Comparison of ENCODE assay signal across 1 cellular context in the genomic region with DNA sequence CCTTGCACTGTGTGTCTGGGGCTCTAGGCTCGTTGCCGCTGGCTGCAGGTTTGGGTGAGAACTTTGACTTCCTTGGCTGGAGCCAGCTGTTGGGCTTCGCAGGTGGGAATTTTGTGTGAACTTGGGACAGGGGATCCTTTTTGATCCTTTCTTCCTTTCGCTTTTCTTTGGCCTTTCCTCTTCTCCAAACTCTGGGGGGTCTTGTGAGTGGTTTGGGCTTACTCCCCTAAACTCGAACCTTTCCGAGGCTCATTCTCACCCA.
TF ChIP-seq lines count a peak whose summit lies in the region.

No MANE protein-coding gene starts in this region.

TF ChIP-seq in K562, 482 proteins besides CTCF, POLR2A, EP300 and RAD21 (continued from another document):
- TF ChIP-seq, protein P1, sequence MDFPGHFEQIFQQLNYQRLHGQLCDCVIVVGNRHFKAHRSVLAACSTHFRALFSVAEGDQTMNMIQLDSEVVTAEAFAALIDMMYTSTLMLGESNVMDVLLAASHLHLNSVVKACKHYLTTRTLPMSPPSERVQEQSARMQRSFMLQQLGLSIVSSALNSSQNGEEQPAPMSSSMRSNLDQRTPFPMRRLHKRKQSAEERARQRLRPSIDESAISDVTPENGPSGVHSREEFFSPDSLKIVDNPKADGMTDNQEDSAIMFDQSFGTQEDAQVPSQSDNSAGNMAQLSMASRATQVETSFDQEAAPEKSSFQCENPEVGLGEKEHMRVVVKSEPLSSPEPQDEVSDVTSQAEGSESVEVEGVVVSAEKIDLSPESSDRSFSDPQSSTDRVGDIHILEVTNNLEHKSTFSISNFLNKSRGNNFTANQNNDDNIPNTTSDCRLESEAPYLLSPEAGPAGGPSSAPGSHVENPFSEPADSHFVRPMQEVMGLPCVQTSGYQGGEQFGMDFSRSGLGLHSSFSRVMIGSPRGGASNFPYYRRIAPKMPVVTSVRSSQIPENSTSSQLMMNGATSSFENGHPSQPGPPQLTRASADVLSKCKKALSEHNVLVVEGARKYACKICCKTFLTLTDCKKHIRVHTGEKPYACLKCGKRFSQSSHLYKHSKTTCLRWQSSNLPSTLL (IDR thresholded peaks at IDR 0.05), result no peak
- no peak for TF ChIP-seq CBFA2T2 (conservative IDR thresholded peaks at IDR 0.05)
- no peak for TF ChIP-seq RBM17 (IDR thresholded peaks at IDR 0.05; ENCODE audit: borderline replicate concordance, low read depth, low read length)
- no peak for TF ChIP-seq ZBTB17 (CRISPR knock-in tag; IDR thresholded peaks at IDR 0.05)
- TF ChIP-seq, protein P2, sequence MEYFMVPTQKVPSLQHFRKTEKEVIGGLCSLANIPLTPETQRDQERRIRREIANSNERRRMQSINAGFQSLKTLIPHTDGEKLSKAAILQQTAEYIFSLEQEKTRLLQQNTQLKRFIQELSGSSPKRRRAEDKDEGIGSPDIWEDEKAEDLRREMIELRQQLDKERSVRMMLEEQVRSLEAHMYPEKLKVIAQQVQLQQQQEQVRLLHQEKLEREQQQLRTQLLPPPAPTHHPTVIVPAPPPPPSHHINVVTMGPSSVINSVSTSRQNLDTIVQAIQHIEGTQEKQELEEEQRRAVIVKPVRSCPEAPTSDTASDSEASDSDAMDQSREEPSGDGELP (CRISPR knock-in tag; IDR thresholded peaks at IDR 0.05; ENCODE audit: borderline replicate concordance), result peak; percentile 42; the same call in 1 of the 2 replicates
- no peak for TF ChIP-seq MAFK (IDR thresholded peaks at IDR 0.05; ENCODE audit: low read length)
- no peak for TF ChIP-seq BRCA1 (IDR thresholded peaks at IDR 0.05)
- 0 out of 2 replicates have a peak, but pooled peaks have one; percentile 28 for TF ChIP-seq BRCA1 (CRISPR knock-in tag; IDR thresholded peaks at IDR 0.05)
- no peak for TF ChIP-seq BCOR (IDR thresholded peaks at IDR 0.05)
- TF ChIP-seq TAF1 (IDR thresholded peaks at IDR 0.05; ENCODE audit: control insufficient read depth, extremely low read depth, insufficient read depth, low read length, severe bottlenecking), result no peak
- no peak for TF ChIP-seq BDP1 (IDR thresholded peaks at IDR 0.05; ENCODE audit: insufficient read depth, insufficient read length)
- TF ChIP-seq, protein P3, sequence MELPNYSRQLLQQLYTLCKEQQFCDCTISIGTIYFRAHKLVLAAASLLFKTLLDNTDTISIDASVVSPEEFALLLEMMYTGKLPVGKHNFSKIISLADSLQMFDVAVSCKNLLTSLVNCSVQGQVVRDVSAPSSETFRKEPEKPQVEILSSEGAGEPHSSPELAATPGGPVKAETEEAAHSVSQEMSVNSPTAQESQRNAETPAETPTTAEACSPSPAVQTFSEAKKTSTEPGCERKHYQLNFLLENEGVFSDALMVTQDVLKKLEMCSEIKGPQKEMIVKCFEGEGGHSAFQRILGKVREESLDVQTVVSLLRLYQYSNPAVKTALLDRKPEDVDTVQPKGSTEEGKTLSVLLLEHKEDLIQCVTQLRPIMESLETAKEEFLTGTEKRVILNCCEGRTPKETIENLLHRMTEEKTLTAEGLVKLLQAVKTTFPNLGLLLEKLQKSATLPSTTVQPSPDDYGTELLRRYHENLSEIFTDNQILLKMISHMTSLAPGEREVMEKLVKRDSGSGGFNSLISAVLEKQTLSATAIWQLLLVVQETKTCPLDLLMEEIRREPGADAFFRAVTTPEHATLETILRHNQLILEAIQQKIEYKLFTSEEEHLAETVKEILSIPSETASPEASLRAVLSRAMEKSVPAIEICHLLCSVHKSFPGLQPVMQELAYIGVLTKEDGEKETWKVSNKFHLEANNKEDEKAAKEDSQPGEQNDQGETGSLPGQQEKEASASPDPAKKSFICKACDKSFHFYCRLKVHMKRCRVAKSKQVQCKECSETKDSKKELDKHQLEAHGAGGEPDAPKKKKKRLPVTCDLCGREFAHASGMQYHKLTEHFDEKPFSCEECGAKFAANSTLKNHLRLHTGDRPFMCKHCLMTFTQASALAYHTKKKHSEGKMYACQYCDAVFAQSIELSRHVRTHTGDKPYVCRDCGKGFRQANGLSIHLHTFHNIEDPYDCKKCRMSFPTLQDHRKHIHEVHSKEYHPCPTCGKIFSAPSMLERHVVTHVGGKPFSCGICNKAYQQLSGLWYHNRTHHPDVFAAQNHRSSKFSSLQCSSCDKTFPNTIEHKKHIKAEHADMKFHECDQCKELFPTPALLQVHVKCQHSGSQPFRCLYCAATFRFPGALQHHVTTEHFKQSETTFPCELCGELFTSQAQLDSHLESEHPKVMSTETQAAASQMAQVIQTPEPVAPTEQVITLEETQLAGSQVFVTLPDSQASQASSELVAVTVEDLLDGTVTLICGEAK (IDR thresholded peaks at IDR 0.05), result no peak
- TF ChIP-seq, protein P3 (CRISPR knock-in tag; IDR thresholded peaks at IDR 0.05), result 0 out of 2 replicates have a peak, but pooled peaks have one; percentile 2
- TF ChIP-seq DACH1 (IDR thresholded peaks at IDR 0.05; ENCODE audit: partially characterized antibody), result peak; percentile 21
- TF ChIP-seq, protein P4, sequence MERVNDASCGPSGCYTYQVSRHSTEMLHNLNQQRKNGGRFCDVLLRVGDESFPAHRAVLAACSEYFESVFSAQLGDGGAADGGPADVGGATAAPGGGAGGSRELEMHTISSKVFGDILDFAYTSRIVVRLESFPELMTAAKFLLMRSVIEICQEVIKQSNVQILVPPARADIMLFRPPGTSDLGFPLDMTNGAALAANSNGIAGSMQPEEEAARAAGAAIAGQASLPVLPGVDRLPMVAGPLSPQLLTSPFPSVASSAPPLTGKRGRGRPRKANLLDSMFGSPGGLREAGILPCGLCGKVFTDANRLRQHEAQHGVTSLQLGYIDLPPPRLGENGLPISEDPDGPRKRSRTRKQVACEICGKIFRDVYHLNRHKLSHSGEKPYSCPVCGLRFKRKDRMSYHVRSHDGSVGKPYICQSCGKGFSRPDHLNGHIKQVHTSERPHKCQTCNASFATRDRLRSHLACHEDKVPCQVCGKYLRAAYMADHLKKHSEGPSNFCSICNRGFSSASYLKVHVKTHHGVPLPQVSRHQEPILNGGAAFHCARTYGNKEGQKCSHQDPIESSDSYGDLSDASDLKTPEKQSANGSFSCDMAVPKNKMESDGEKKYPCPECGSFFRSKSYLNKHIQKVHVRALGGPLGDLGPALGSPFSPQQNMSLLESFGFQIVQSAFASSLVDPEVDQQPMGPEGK (CRISPR knock-in tag; IDR thresholded peaks at IDR 0.05; ENCODE audit: borderline replicate concordance), result no peak
- TF ChIP-seq, protein P5, sequence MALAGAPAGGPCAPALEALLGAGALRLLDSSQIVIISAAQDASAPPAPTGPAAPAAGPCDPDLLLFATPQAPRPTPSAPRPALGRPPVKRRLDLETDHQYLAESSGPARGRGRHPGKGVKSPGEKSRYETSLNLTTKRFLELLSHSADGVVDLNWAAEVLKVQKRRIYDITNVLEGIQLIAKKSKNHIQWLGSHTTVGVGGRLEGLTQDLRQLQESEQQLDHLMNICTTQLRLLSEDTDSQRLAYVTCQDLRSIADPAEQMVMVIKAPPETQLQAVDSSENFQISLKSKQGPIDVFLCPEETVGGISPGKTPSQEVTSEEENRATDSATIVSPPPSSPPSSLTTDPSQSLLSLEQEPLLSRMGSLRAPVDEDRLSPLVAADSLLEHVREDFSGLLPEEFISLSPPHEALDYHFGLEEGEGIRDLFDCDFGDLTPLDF (CRISPR knock-in tag; IDR thresholded peaks at IDR 0.05), result no peak
- TF ChIP-seq BRD9 (IDR thresholded peaks at IDR 0.05; ENCODE audit: low read depth, partially characterized antibody), result no peak
